Comparison of ENCODE assay signal across 9 cellular contexts in genomic region chr20:328596-329324, GRCh38. TPM values are rescaled to one million over a fixed set of nuclear protein-coding genes. Genes with fewer than 3 reads are reported as not detected.
A peak's percentile ranks its signal among the peaks of the same experiment; 100 is the strongest.
DNase-seq lines count a peak whose midpoint lies in the region; ATAC-seq and TF ChIP-seq lines count a peak whose summit lies in the region.
"Had no signal": no experiment of that assay in that cellular context is flagged by ENCODE, and none has a peak within 500 bp of the region (broad histone marks: within the 10 kb centered on the region; RNA-seq: fewer than 3 reads in every experiment).

No MANE protein-coding gene starts in this region.

- H3K4me3 ChIP-seq in A673 (ENCODE audit: low read depth, low read length, poor library complexity, severe bottlenecking): peak overlapping the region; percentile 88
- peak overlapping the region; percentile 91 for H3K4me3 ChIP-seq in GM23338
- no peak overlapping the region for H3K4me3 ChIP-seq in ascending aorta

- CTCF ChIA-PET in A673 (lab: Charles Lee): no interaction called here
- CTCF ChIA-PET in GM10248 (lab: Yijun Ruan, JAX): interaction anchor here (0.8 to 6.3 kb wide), 10 partner anchors 12 to 286 kb away, joined by 3 to 83 read pairs (median 19); partner anchors contain the start of genes NRSN2 and ZCCHC3

- no peak for ATAC-seq in GM23338
- no peak for ATAC-seq in memory B cell (ENCODE audit: low read depth)

- peak overlapping the region; percentile 90 for H3K4me3 Mint-ChIP-seq in GM23338
- peak overlapping the region; percentile 54 for H3K4me3 Mint-ChIP-seq in memory B cell

- no TSS peak for BruUV-seq in A673 (replicated peaks; lab: Mats Ljungman, UMichigan)

- no peak for TF ChIP-seq CTCF in A673 (conservative IDR thresholded peaks at IDR 0.05; ENCODE audit: low read depth, low read length)
- no peak for TF ChIP-seq CTCF in GM23338 (conservative IDR thresholded peaks at IDR 0.05; ENCODE audit: low read depth in 2 of 2)
- no peak for TF ChIP-seq CTCF in ascending aorta (IDR thresholded peaks at IDR 0.05)
- no peak for TF ChIP-seq CTCF in GM10248 (IDR thresholded peaks at IDR 0.05; ENCODE audit: control extremely low read depth, extremely low read depth, low read depth, missing control alignments)

- H3K9me3 Mint-ChIP-seq in GM23338: no peaks in the 10 kb centered on the region
- no peaks in the 10 kb centered on the region for H3K9me3 Mint-ChIP-seq in memory B cell

- H3K4me1 ChIP-seq in A673 (ENCODE audit: insufficient read depth, low read length, poor library complexity, severe bottlenecking): peaks cover 15% of the 10 kb centered on the region
- H3K4me1 ChIP-seq in GM23338 (ENCODE audit: insufficient read depth): peaks cover 31% of the 10 kb centered on the region
- peaks cover 0 to 5% of the 10 kb centered on the region in 2 donors for H3K4me1 ChIP-seq in ascending aorta

- no peak overlapping the region for H2AFZ ChIP-seq in GM23338

- H3K9me3 ChIP-seq in A673 (ENCODE audit: low read depth, low read length, poor library complexity, severe bottlenecking) (no peaks in the 10 kb centered on the region), ascending aorta (no peaks in the 10 kb centered on the region)

- H3K9me2 ChIP-seq in GM23338 (ENCODE audit: insufficient read depth): no peaks in the 10 kb centered on the region

- peaks cover 32% of the 10 kb centered on the region for H3K36me3 Mint-ChIP-seq in GM23338 (ENCODE audit: low read depth)
- no peaks in the 10 kb centered on the region for H3K36me3 Mint-ChIP-seq in memory B cell

- intact Hi-C loops in A673 (cut with micrococcal nuclease; ENCODE audit: unreplicated experiment): no loop called here
- intact Hi-C loops in ascending aorta (cut with DNase I): loop anchor here (10.0 kb wide), 2 partner anchors 1066 to 1566 kb away; partner anchors contain the start of genes FKBP1A and SIRPA

- H3K79me2 ChIP-seq in GM23338 (replicated peaks; ENCODE audit: insufficient read depth): peaks cover 37% of the 10 kb centered on the region

- peak overlapping the region; percentile 100 for H3K4me2 ChIP-seq in GM23338

- POLR2A ChIA-PET in A673 (lab: Charles Lee; ENCODE audit: low non-redundant PET) (interaction anchor here (0.6 kb wide), 1 partner anchor 59 kb away, joined by 3 read pairs; no protein-coding TSS in a partner anchor), GM10248 (lab: Yijun Ruan, JAX) (interaction anchor here (0.7 kb wide), 1 partner anchor 29 kb away, joined by 7 read pairs; no protein-coding TSS in a partner anchor)

- peaks cover 5% of the 10 kb centered on the region for H3K27me3 Mint-ChIP-seq in GM23338 (ENCODE audit: insufficient read depth, low read depth, poor library complexity)
- H3K27me3 Mint-ChIP-seq in memory B cell: no peaks in the 10 kb centered on the region

- H4K20me1 ChIP-seq in GM23338 (replicated peaks; ENCODE audit: insufficient read depth): peaks cover 31% of the 10 kb centered on the region

- H3K27me3 ChIP-seq in A673 (replicated peaks; ENCODE audit: insufficient read depth, low read depth, low read length, poor library complexity) (no peaks in the 10 kb centered on the region), GM23338 (ENCODE audit: insufficient read depth) (no peaks in the 10 kb centered on the region), ascending aorta (no peaks in the 10 kb centered on the region)

- H3F3A ChIP-seq in GM23338 (replicated peaks; ENCODE audit: low read depth): peaks cover 17% of the 10 kb centered on the region

- H3K36me3 ChIP-seq in A673 (ENCODE audit: insufficient read depth, low read length, poor library complexity, severe bottlenecking) (peaks cover 12% of the 10 kb centered on the region), GM23338 (ENCODE audit: insufficient read depth) (no peaks in the 10 kb centered on the region), ascending aorta (no peaks in the 10 kb centered on the region)

- DNase-seq in A673 (ENCODE audit: low spot score) (no peak), GM23338 (ENCODE audit: low spot score) (no peak), ascending aorta (ENCODE audit: low spot score in 2 of 2) (no peak), memory B cell (ENCODE audit: low spot score in 2 of 2) (no peak), cerebellar nuclear complex (lab: John Stamatoyannopoulos, UW) (no peak), NCI-H1930 (lab: John Stamatoyannopoulos, UW) (no peak), GM10248 (ENCODE audit: extremely low spot score) (no peak), NCI-H1105 (lab: John Stamatoyannopoulos, UW) (no peak)
- DNase-seq: substantia nigra had no signal

- H3K27ac ChIP-seq in A673 (ENCODE audit: low read depth, low read length, poor library complexity, severe bottlenecking): peak overlapping the region; percentile 15
- no peak overlapping the region for H3K27ac ChIP-seq in GM23338 (ENCODE audit: low read depth)
- peak overlapping the region; percentile 77 to 98 for H3K27ac ChIP-seq in ascending aorta

- H3K27ac Mint-ChIP-seq in GM23338 (no peak overlapping the region), memory B cell (peak overlapping the region; percentile 74)

- H3K4me1 Mint-ChIP-seq in GM23338 (peaks cover 32% of the 10 kb centered on the region), memory B cell (peaks cover 26% of the 10 kb centered on the region)

TF ChIP-seq in GM23338, 12 proteins besides CTCF, POLR2A, EP300 and RAD21 (continues in another document):
- no peak for TF ChIP-seq NANOG (IDR thresholded peaks at IDR 0.05; ENCODE audit: borderline replicate concordance)
- no peak for TF ChIP-seq ZNF331 (CRISPR knock-in tag; IDR thresholded peaks at IDR 0.05; ENCODE audit: low read depth)
- TF ChIP-seq EZH2 (IDR thresholded peaks at IDR 0.05; ENCODE audit: low read depth, unreplicated experiment): no peak
- no peak for TF ChIP-seq JUNB (IDR thresholded peaks at IDR 0.05; ENCODE audit: unreplicated experiment)
- no peak for TF ChIP-seq REST (IDR thresholded peaks at IDR 0.05; ENCODE audit: unreplicated experiment)
- TF ChIP-seq EZH2phosphoT487 (IDR thresholded peaks at IDR 0.05; ENCODE audit: unreplicated experiment): no peak
- TF ChIP-seq ETS1 (IDR thresholded peaks at IDR 0.05): no peak
- TF ChIP-seq CREB1 (CRISPR knock-in tag; IDR thresholded peaks at IDR 0.05; ENCODE audit: low read depth): no peak
- TF ChIP-seq POLR2AphosphoS5 (IDR thresholded peaks at IDR 0.05; ENCODE audit: low read depth): no peak

RNA-seq across cellular contexts. Expression of gene SOX12, which starts 3.4 kb away (rescaled TPM):
- total RNA-seq in A673 (2021): 41.0 and 51.0 TPM in 2 replicates
- total RNA-seq in GM23338 (2014; rRNA removed; shearing (Covaris generic)): 29.0 and 32.0 TPM in 2 replicates
- polyA plus RNA-seq in GM23338 (2016; fragmentation: Nextera tagmentation; extraction: Ambion mirVana): 14.1 and 16.1 TPM in 2 replicates
- total RNA-seq in ascending aorta: 6.2 TPM

RNA-seq across cellular contexts. Expression of gene NRSN2, which starts 18.2 kb away (rescaled TPM):
- 43.4 and 55.4 TPM in 2 replicates for total RNA-seq in A673 (2021)
- 14.4 and 19.8 TPM in 2 replicates for total RNA-seq in GM23338 (2014; rRNA removed; shearing (Covaris generic))
- polyA plus RNA-seq in GM23338 (2016; fragmentation: Nextera tagmentation; extraction: Ambion mirVana): 17.9 and 23.2 TPM in 2 replicates
- total RNA-seq in ascending aorta: 24.5 TPM

RNA-seq across cellular contexts. Expression of gene ZCCHC3, which starts 31.4 kb away (rescaled TPM):
- total RNA-seq in A673 (2021) (38.0 and 39.6 TPM in 2 replicates), ascending aorta (15.6 TPM)
- total RNA-seq in GM23338 (2014; rRNA removed; shearing (Covaris generic)): 65.8 and 66.3 TPM in 2 replicates
- 26.5 and 31.3 TPM in 2 replicates for polyA plus RNA-seq in GM23338 (2016; fragmentation: Nextera tagmentation; extraction: Ambion mirVana)

RNA-seq across cellular contexts. Expression of gene C20orf96, which starts 38.2 kb away (rescaled TPM):
- 21.7 and 26.3 TPM in 2 replicates for total RNA-seq in A673 (2021)
- total RNA-seq in GM23338 (2014; rRNA removed; shearing (Covaris generic)): 14.6 and 17.8 TPM in 2 replicates
- polyA plus RNA-seq in GM23338 (2016; fragmentation: Nextera tagmentation; extraction: Ambion mirVana): 29.0 and 36.3 TPM in 2 replicates
- total RNA-seq in ascending aorta: 0.32 TPM

RNA-seq across cellular contexts. Expression of gene TRIB3, which starts 51.8 kb away (rescaled TPM):
- 43.4 and 59.6 TPM in 2 replicates for total RNA-seq in A673 (2021)
- total RNA-seq in GM23338 (2014; rRNA removed; shearing (Covaris generic)): 13.7 and 21.0 TPM in 2 replicates
- 5.8 and 6.9 TPM in 2 replicates for polyA plus RNA-seq in GM23338 (2016; fragmentation: Nextera tagmentation; extraction: Ambion mirVana)
- not detected for total RNA-seq in ascending aorta

Comparison
In these comparisons a context has a peak if more than half of its experiments do, and no peak if none do; other contexts are left out.
1. H3K4me3 ChIP-seq: peak in A673 (single experiment) and GM23338 (single experiment); none in ascending aorta (0 of 2).